ENCODE assay signal across 8 cellular contexts in genomic region chr2:131492015-131492417, GRCh38. TPM values are rescaled to one million over a fixed set of nuclear protein-coding genes. Genes with fewer than 3 reads are reported as not detected.
A peak's percentile ranks its signal among the peaks of the same experiment; 100 is the strongest.
DNase-seq lines count a peak whose midpoint lies in the region; ATAC-seq and TF ChIP-seq lines count a peak whose summit lies in the region.
"Not testable (repeated sequence)": the region's sequence is repeated elsewhere in the genome, so short reads cannot be mapped to it uniquely, and the experiment has no call there.

Gene MZT2A (minus strand): TSS chr2:131492397. CDS start chr2:131492376, 21 bp downstream.

- H2AFZ ChIP-seq in hepatocyte, result peak within 1 kb of the TSS; percentile 88

- ATAC-seq in WTC11, result not testable (repeated sequence)

- not testable (repeated sequence) for H3K36me3 ChIP-seq in hepatocyte (replicated peaks; ENCODE audit: insufficient read depth, low read depth); neutrophil

- H3K27me3 Mint-ChIP-seq in WTC11 (ENCODE audit: low read depth); type B pancreatic cell: not testable (repeated sequence)

- CTCF ChIA-PET in WTC11 (lab: Charles Lee), result interaction anchor here (1.1 to 3.4 kb wide), 3 partner anchors 78 to 337 kb away, joined by 5 to 14 read pairs (median 8); no protein-coding TSS in a partner anchor

- TF ChIP-seq POLR2A in GM15510 (IDR thresholded peaks at IDR 0.05; ENCODE audit: borderline replicate concordance, extremely low read depth, insufficient read length), result peak; percentile 37

- POLR2A ChIA-PET in WTC11 (lab: Charles Lee), result interaction anchor here (1.0 kb wide), 1 partner anchor 78 kb away, joined by 3 read pairs; no protein-coding TSS in a partner anchor

- H3K27ac ChIP-seq in HL-60 (replicated peaks) (peak within 1 kb of the TSS; percentile 90), cingulate gyrus (ENCODE audit: low read depth, low read length) (peak within 1 kb of the TSS; percentile 54), hepatocyte (peak within 1 kb of the TSS; percentile 93), neutrophil (peak within 1 kb of the TSS; percentile 85)

- H4K20me1 ChIP-seq in hepatocyte (ENCODE audit: insufficient read depth, poor library complexity, severe bottlenecking), result not testable (repeated sequence)

- not testable (repeated sequence) for TF ChIP-seq CTCF in HL-60 (IDR thresholded peaks at IDR 0.05; ENCODE audit: insufficient read depth, low read length); WTC11 (IDR thresholded peaks at IDR 0.05); hepatocyte (IDR thresholded peaks at IDR 0.05; ENCODE audit: poor library complexity); neutrophil (IDR thresholded peaks at IDR 0.05); type B pancreatic cell (conservative IDR thresholded peaks at IDR 0.05)

- not testable (repeated sequence) for H3K36me3 Mint-ChIP-seq in WTC11, type B pancreatic cell

- not testable (repeated sequence) for DNase-seq in H4 (ENCODE audit: low spot score); WTC11 (ENCODE audit: low spot score); hepatocyte (ENCODE audit: low spot score)
- DNase-seq in HL-60 (ENCODE audit: low read depth in 1 of 2, low spot score in 1 of 2), result peak in 1 of 2 experiments; percentile 28
- peak; percentile 91 for DNase-seq in type B pancreatic cell (ENCODE audit: extremely low spot score, unreplicated experiment)

- peaks cover 57% of the 10 kb centered on the region for H3K79me2 ChIP-seq in hepatocyte

- H3K9me3 Mint-ChIP-seq in WTC11, type B pancreatic cell: not testable (repeated sequence)

- H3K4me1 Mint-ChIP-seq in WTC11, result peaks cover 15% of the 10 kb centered on the region
- not testable (repeated sequence) for H3K4me1 Mint-ChIP-seq in type B pancreatic cell (ENCODE audit: unreplicated experiment)

- H3K9me3 ChIP-seq in hepatocyte (ENCODE audit: low read depth); neutrophil: not testable (repeated sequence)

- not testable (repeated sequence) for H3K27me3 ChIP-seq in HL-60 (ENCODE audit: insufficient read depth, poor library complexity, severe bottlenecking); hepatocyte; neutrophil

- peak within 1 kb of the TSS; percentile 97 for H3K27ac Mint-ChIP-seq in WTC11
- peak within 1 kb of the TSS; percentile 98 for H3K27ac Mint-ChIP-seq in type B pancreatic cell

- 0% methylated on average over 3 of the region's 53 CpGs for WGBS in hepatocyte (ENCODE audit: low lambda C conversion rate, missing lambda C conversion rate)

- peak within 1 kb of the TSS; percentile 96 for H3K4me3 Mint-ChIP-seq in WTC11
- H3K4me3 Mint-ChIP-seq in type B pancreatic cell, result peak within 1 kb of the TSS; percentile 98

- H3K4me2 ChIP-seq in hepatocyte, result peak within 1 kb of the TSS; percentile 91

- peak within 1 kb of the TSS; percentile 96 for H3K4me3 ChIP-seq in HL-60 (replicated peaks; ENCODE audit: insufficient read depth, low read length)
- peak within 1 kb of the TSS; percentile 62 for H3K4me3 ChIP-seq in hepatocyte
- H3K4me3 ChIP-seq in neutrophil (ENCODE audit: low read depth in 1 of 2, low read length in 1 of 2), result peak within 1 kb of the TSS; percentile 83 to 89

- not testable (repeated sequence) for H3K4me1 ChIP-seq in hepatocyte (ENCODE audit: insufficient read depth)
- peaks cover 19 to 25% of the 10 kb centered on the region in 2 experiments for H3K4me1 ChIP-seq in neutrophil (ENCODE audit: control insufficient read depth in 1 of 2, insufficient read depth in 1 of 2, low read depth in 1 of 2, low read length in 1 of 2)

- H3K9me2 ChIP-seq in hepatocyte (replicated peaks; ENCODE audit: insufficient read depth), result not testable (repeated sequence)

TF ChIP-seq in WTC11, 78 proteins besides CTCF, POLR2A, EP300 and RAD21:
- 0 out of 2 replicates have a peak, but pooled peaks have one; percentile 33 for TF ChIP-seq ZNF232 (CRISPR knock-in tag; IDR thresholded peaks at IDR 0.05)

RNA-seq across cellular contexts. Expression of gene MZT2A, which starts in this region (rescaled TPM):
- 99.3 and 154 TPM in 2 replicates for total RNA-seq in H4 (2014; rRNA removed; shearing (Covaris generic))
- 162 to 179 TPM (median 167 TPM) in 3 replicates for total RNA-seq in WTC11 (2021)
- 118 TPM in 2 replicates for total RNA-seq in hepatocyte
- 211 TPM in 2 replicates for polyA plus RNA-seq in hepatocyte
- total RNA-seq in type B pancreatic cell (ENCODE audit: low replicate concordance), result 94.9 and 117 TPM in 2 replicates
